In genomic region chr17:48832491-48832890, GRCh38 we compare ENCODE assay signal across 13 cellular contexts. TPM values are rescaled to one million over a fixed set of nuclear protein-coding genes. Genes with fewer than 3 reads are reported as not detected.
DNase-seq lines count a peak whose midpoint lies in the region; ATAC-seq, FAIRE-seq and TF ChIP-seq lines count a peak whose summit lies in the region.
"Had no signal": no experiment of that assay in that cellular context is flagged by ENCODE, and none has a peak within 500 bp of the region (broad histone marks: within the 10 kb centered on the region; RNA-seq: fewer than 3 reads in every experiment).

No MANE protein-coding gene starts in this region.

- H3K27ac ChIP-seq in BLaER1 (no peak overlapping the region), DND-41 (ENCODE audit: low read length) (peak overlapping the region; percentile 10; the same call in 1 of the 2 replicates), GM12878 (ENCODE audit: control insufficient read depth, insufficient read depth) (no peak overlapping the region)

- H4K20me1 ChIP-seq in BLaER1 (peaks cover 39% of the 10 kb centered on the region; the same call in 1 of the 2 replicates), DND-41 (ENCODE audit: insufficient read depth, low read length) (peaks cover 18% of the 10 kb centered on the region; the same call in 1 of the 2 replicates), GM12878 (ENCODE audit: control insufficient read depth, insufficient read depth) (no peaks in the 10 kb centered on the region)

- no peak for TF ChIP-seq EP300 in GM12878 (IDR thresholded peaks at IDR 0.05; ENCODE audit: borderline replicate concordance in 1 of 2, control insufficient read depth in 1 of 2, low read depth in 2 of 2, low read length in 2 of 2)

- H3K4me3 ChIP-seq in BLaER1 (no peak overlapping the region), DND-41 (ENCODE audit: low read depth in 1 of 2, low read length in 2 of 2) (peak overlapping the region in 1 of 2 experiments; percentile 9; a peak in 1 of 4 replicates), GM12878 (peak overlapping the region; percentile 73; the same call in 1 of the 2 replicates)

- peaks cover 0 to 5% (median 0%) of the 10 kb centered on the region in 3 donors for H3K27me3 Mint-ChIP-seq in naive B cell

- H3K4me1 Mint-ChIP-seq in naive B cell: peaks cover 20 to 67% (median 53%) of the 10 kb centered on the region in 3 donors

- H3K4me2 ChIP-seq in BLaER1: peak overlapping the region; percentile 77
- H3K4me2 ChIP-seq in DND-41 (ENCODE audit: insufficient read depth, low read length): peak overlapping the region; percentile 79
- peak overlapping the region; percentile 31 for H3K4me2 ChIP-seq in GM12878 (ENCODE audit: control insufficient read depth, insufficient read depth)

- RAD21 ChIA-PET in GM12878 (lab: Charles Lee; ENCODE audit: unreplicated experiment): interaction anchor here (1.7 to 2.9 kb wide), 2 partner anchors 9 to 46 kb away, joined by 11 to 12 read pairs; no protein-coding TSS in a partner anchor

- peak overlapping the region; percentile 51 to 99 (median 96) for H3K4me3 Mint-ChIP-seq in naive B cell

- H3K36me3 Mint-ChIP-seq in naive B cell: no peaks in the 10 kb centered on the region

- H3K36me3 ChIP-seq in BLaER1 (peaks cover 11% of the 10 kb centered on the region), DND-41 (ENCODE audit: insufficient read depth, low read length) (peaks cover 3% of the 10 kb centered on the region), GM12878 (ENCODE audit: control insufficient read depth in 2 of 2, insufficient read depth in 2 of 2, low read length in 1 of 2) (peaks cover 0 to 5% of the 10 kb centered on the region in 2 experiments; a peak in 2 of 4 replicates)

- no TSS peak for BruUV-seq in GM12878 (replicated peaks; lab: Mats Ljungman, UMichigan)

- H3K27me3 ChIP-seq in BLaER1: no peaks in the 10 kb centered on the region
- no peaks in the 10 kb centered on the region for H3K27me3 ChIP-seq in DND-41 (ENCODE audit: insufficient read depth, low read length, poor library complexity)
- no peaks in the 10 kb centered on the region for H3K27me3 ChIP-seq in GM12878 (replicated peaks in 1 of 2; ENCODE audit: control insufficient read depth in 2 of 2, insufficient read depth in 2 of 2, low read length in 1 of 2)

- ATAC-seq in DND-41 (ENCODE audit: insufficient read depth, low read depth) (no peak), GM12878 (no peak), naive B cell (ENCODE audit: low read depth in 2 of 2) (no peak)
- ATAC-seq: sciatic nerve had no signal

- H3K9ac ChIP-seq in BLaER1: no peak overlapping the region
- H3K9ac ChIP-seq in DND-41 (ENCODE audit: low read depth, low read length): peak overlapping the region; percentile 93; the same call in 1 of the 2 replicates
- no peak overlapping the region for H3K9ac ChIP-seq in GM12878 (ENCODE audit: control insufficient read depth, insufficient read depth, low read length)

- no peak for TF ChIP-seq RAD21 in GM12878 (IDR thresholded peaks at IDR 0.05; ENCODE audit: insufficient read depth, low read depth, low read length)

- no peaks in the 10 kb centered on the region for H3K9me3 ChIP-seq in BLaER1
- H3K9me3 ChIP-seq in DND-41 (ENCODE audit: insufficient read depth, low read length, severe bottlenecking): peaks cover 4% of the 10 kb centered on the region
- H3K9me3 ChIP-seq in GM12878 (replicated peaks; ENCODE audit: control insufficient read depth, insufficient read depth, low read length): no peaks in the 10 kb centered on the region; the same call in 2 of the 3 replicates

- DNase-seq in DND-41 (no peak), GM12878 (ENCODE audit: low read depth, low spot score) (no peak), naive B cell (no peak), D721Med (ENCODE audit: insufficient read length, low spot score) (no peak), cerebellum (ENCODE audit: low spot score) (no peak), Ammon's horn (ENCODE audit: low spot score) (no peak), H4 (ENCODE audit: low spot score) (no peak)
- DNase-seq: cerebellar nuclear complex, NCI-H446, substantia nigra had no signal

- CTCF ChIA-PET in GM12878 (lab: Yijun Ruan, JAX): interaction anchor here (0.7 to 15.9 kb wide), 4 partner anchors 19 to 153 kb away, joined by 3 to 132 read pairs (median 25); partner anchors contain the start of gene TTLL6

- TF ChIP-seq CTCF in DND-41 (IDR thresholded peaks at IDR 0.05; ENCODE audit: borderline replicate concordance, extremely low read depth, low read length, poor library complexity, severe bottlenecking) (no peak), GM12878 (IDR thresholded peaks at IDR 0.05 in 2 of 3, conservative IDR thresholded peaks at IDR 0.05 in 1 of 3; ENCODE audit: control insufficient read depth in 2 of 3, extremely low read depth in 1 of 3, insufficient read depth in 1 of 3, low read depth in 3 of 3, low read length in 3 of 3) (no peak), D721Med (IDR thresholded peaks at IDR 0.05; ENCODE audit: insufficient read depth, missing control alignments) (no peak)

- H3K27ac Mint-ChIP-seq in naive B cell: peak overlapping the region in 1 of 6 donors; percentile 25

- intact Hi-C loops in GM12878 (cut with micrococcal nuclease; ENCODE audit: unreplicated experiment): no loop called here

- H3K4me1 ChIP-seq in BLaER1: peaks cover 76% of the 10 kb centered on the region
- H3K4me1 ChIP-seq in DND-41 (ENCODE audit: insufficient read depth, low read length): peaks cover 59% of the 10 kb centered on the region
- peaks cover 33% of the 10 kb centered on the region for H3K4me1 ChIP-seq in GM12878 (ENCODE audit: control insufficient read depth, insufficient read depth, low read length)

- H2AFZ ChIP-seq in DND-41 (ENCODE audit: low read depth, low read length) (no peak overlapping the region), GM12878 (ENCODE audit: control insufficient read depth, low read depth, low read length) (no peak overlapping the region)

- in situ Hi-C loops in GM12878 (cut with MboI): no loop called here

- no peak for FAIRE-seq in GM12878 (lab: Jason Lieb, UNC)
- FAIRE-seq in D721Med (lab: Jason Lieb, UNC): no peak

- H3K79me2 ChIP-seq in DND-41 (ENCODE audit: insufficient read depth, low read length) (peaks cover 62% of the 10 kb centered on the region), GM12878 (ENCODE audit: control insufficient read depth, insufficient read depth, low read length) (peaks cover 51% of the 10 kb centered on the region)

- WGBS in GM12878 (ENCODE audit: insufficient coverage, insufficient replicate concordance, low lambda C conversion rate, missing lambda C conversion rate): 95% methylated on average over 2 of the region's 2 CpGs

- SMC1A ChIA-PET in GM12878 (lab: Charles Lee; ENCODE audit: uncharacterized antibody, unreplicated experiment): interaction anchor here (1.5 to 4.0 kb wide), 5 partner anchors 9 to 57 kb away, joined by 4 to 29 read pairs (median 6); no protein-coding TSS in a partner anchor

- no peaks in the 10 kb centered on the region for H3K9me3 Mint-ChIP-seq in naive B cell

- TF ChIP-seq POLR2A in GM12878 (IDR thresholded peaks at IDR 0.05; ENCODE audit: low read depth, low read length): no peak

- POLR2A ChIA-PET in GM12878 (lab: Charles Lee): interaction anchor here (1.0 to 1.6 kb wide), 4 partner anchors 8 to 60 kb away, joined by 3 to 9 read pairs (median 4); partner anchors contain the start of gene ATP5MC1

RNA-seq across cellular contexts. Expression of gene CALCOCO2, which starts 1.7 kb away (rescaled TPM):
- total RNA-seq in GM12878 (2013; cell fraction: nucleolus; rRNA removed): 198 and 216 TPM in 2 replicates
- 20.2 and 22.7 TPM in 2 replicates for total RNA-seq in GM12878 (2014; rRNA removed)
- 48.0 and 51.1 TPM in 2 replicates for total RNA-seq in GM12878 (2014; rRNA removed; fragmentation: Illumina TruSeq; extraction: Trizol)
- total RNA-seq in GM12878 (2021): 60.3 and 67.9 TPM in 2 replicates
- 49.0 TPM for polyA plus RNA-seq in GM12878 (2011; ENCODE audit: low read depth)
- 138 and 146 TPM in 2 replicates for polyA plus RNA-seq in GM12878 (2011; rRNA removed)
- 55.6 and 59.7 TPM in 2 replicates for polyA plus RNA-seq in GM12878 (2011; cell fraction: cytosol; rRNA removed)
- 105 and 131 TPM in 2 replicates for polyA plus RNA-seq in GM12878 (2011; cell fraction: nucleus; rRNA removed)
- 69.5 and 82.0 TPM in 2 replicates for polyA plus RNA-seq in GM12878 (2012)
- 65.6 and 81.9 TPM in 2 replicates for polyA plus RNA-seq in GM12878 (2014; fragmentation: Illumina TruSeq; extraction: Trizol)
- polyA plus RNA-seq in GM12878 (2014; fragmentation: Nextera tagmentation; extraction: Ambion mirVana): 10 to 100 TPM; 33.7 to 36.4 TPM
- 45.4 and 48.4 TPM in 2 replicates for polyA plus RNA-seq in GM12878 (2014; rRNA removed)
- polyA plus RNA-seq in GM12878 (2016; fragmentation: Nextera tagmentation; extraction: Ambion mirVana): 10 to 100 TPM; 58.3 to 67.1 TPM
- 144 and 207 TPM in 2 replicates for polyA minus RNA-seq in GM12878 (2011; rRNA and poly(A)+ RNA removed)
- 34.1 and 51.3 TPM in 2 replicates for polyA minus RNA-seq in GM12878 (2011; cell fraction: cytosol; rRNA and poly(A)+ RNA removed)
- polyA minus RNA-seq in GM12878 (2011; cell fraction: nucleus; rRNA and poly(A)+ RNA removed): 47.6 and 68.2 TPM in 2 replicates
- 100 to 1,000 TPM; 147 to 228 (median 187) TPM for polyA plus RNA-seq in naive B cell (ENCODE audit: low read depth in 6 of 6)
- 23.8 TPM for total RNA-seq in cerebellum
- 42.5 and 61.2 TPM in 2 replicates for total RNA-seq in H4 (2014; rRNA removed; shearing (Covaris generic))

RNA-seq across cellular contexts. Expression of gene TTLL6, which starts 15.5 kb away (rescaled TPM):
- 0.79 TPM in 1 of 2 replicates, not detected in the other for total RNA-seq in GM12878 (2013; cell fraction: nucleolus; rRNA removed)
- total RNA-seq in GM12878 (2014; rRNA removed): 0.06 and 0.22 TPM in 2 replicates
- total RNA-seq in GM12878 (2014; rRNA removed; fragmentation: Illumina TruSeq; extraction: Trizol): 0.14 and 0.27 TPM in 2 replicates
- total RNA-seq in GM12878 (2021): 0.10 TPM in 1 of 2 replicates, not detected in the other
- polyA plus RNA-seq in GM12878 (2011; ENCODE audit: low read depth): not detected
- polyA plus RNA-seq in GM12878 (2011; rRNA removed): 0.07 and 0.10 TPM in 2 replicates
- polyA plus RNA-seq in GM12878 (2011; cell fraction: cytosol; rRNA removed): 0.06 and 0.08 TPM in 2 replicates
- 0.04 and 0.09 TPM in 2 replicates for polyA plus RNA-seq in GM12878 (2011; cell fraction: nucleus; rRNA removed)
- polyA plus RNA-seq in GM12878 (2012): 0.20 TPM in 1 of 2 replicates, not detected in the other
- polyA plus RNA-seq in GM12878 (2014; fragmentation: Illumina TruSeq; extraction: Trizol): 0.13 and 0.16 TPM in 2 replicates
- polyA plus RNA-seq in GM12878 (2014; fragmentation: Nextera tagmentation; extraction: Ambion mirVana): not detected
- polyA plus RNA-seq in GM12878 (2014; rRNA removed): 0.36 TPM in 1 of 2 replicates, not detected in the other
- polyA plus RNA-seq in GM12878 (2016; fragmentation: Nextera tagmentation; extraction: Ambion mirVana): not detected
- 0.10 and 0.22 TPM in 2 replicates for polyA minus RNA-seq in GM12878 (2011; rRNA and poly(A)+ RNA removed)
- polyA minus RNA-seq in GM12878 (2011; cell fraction: cytosol; rRNA and poly(A)+ RNA removed): not detected in 2 replicates
- polyA minus RNA-seq in GM12878 (2011; cell fraction: nucleus; rRNA and poly(A)+ RNA removed): not detected in 2 replicates
- not detected for polyA plus RNA-seq in naive B cell (ENCODE audit: low read depth in 6 of 6)
- 0.09 TPM for total RNA-seq in cerebellum
- 0.12 and 0.18 TPM in 2 replicates for total RNA-seq in H4 (2014; rRNA removed; shearing (Covaris generic))
- polyA plus RNA-seq: fibroblast of lung had no signal
